Comparison of ENCODE assay signal across 1 cellular context in genomic region chr1:51740652-51741051, GRCh38.
TF ChIP-seq lines count a peak whose summit lies in the region.

No MANE protein-coding gene starts in this region.

TF ChIP-seq in HEK293, 187 proteins besides CTCF, POLR2A, EP300 and RAD21 (continued from another document and continues in another):
- TF ChIP-seq ZBTB11 (tag by site-specific recombination; conservative IDR thresholded peaks at IDR 0.05; ENCODE audit: low read depth) = no peak
- TF ChIP-seq ZNF626 (tag by site-specific recombination; IDR thresholded peaks at IDR 0.05) = no peak
- TF ChIP-seq PRDM4 (tag by site-specific recombination; IDR thresholded peaks at IDR 0.05) = peak; percentile 73
- TF ChIP-seq ZNF785 (tag by site-specific recombination; IDR thresholded peaks at IDR 0.05) = no peak
- TF ChIP-seq ZNF610 (tag by site-specific recombination; IDR thresholded peaks at IDR 0.05; ENCODE audit: borderline replicate concordance) = no peak
- TF ChIP-seq ZFHX2 (tag by site-specific recombination; conservative IDR thresholded peaks at IDR 0.05) = no peak
- no peak for TF ChIP-seq SCRT2 (tag by site-specific recombination; IDR thresholded peaks at IDR 0.05)
- TF ChIP-seq HOXA7 (CRISPR knock-in tag; IDR thresholded peaks at IDR 0.05; ENCODE audit: borderline replicate concordance) = no peak
- TF ChIP-seq ZFP41 (tag by site-specific recombination; IDR thresholded peaks at IDR 0.05; ENCODE audit: borderline replicate concordance) = no peak
- no peak for TF ChIP-seq ZNF624 (tag by site-specific recombination; IDR thresholded peaks at IDR 0.05)
- TF ChIP-seq ZNF629 (tag by site-specific recombination; IDR thresholded peaks at IDR 0.05) = no peak
- no peak for TF ChIP-seq ZNF777 (tag by site-specific recombination; IDR thresholded peaks at IDR 0.05; ENCODE audit: borderline replicate concordance)
- no peak for TF ChIP-seq ZNF175 (tag by site-specific recombination; IDR thresholded peaks at IDR 0.05)
- no peak for TF ChIP-seq GLIS2 (tag by site-specific recombination; IDR thresholded peaks at IDR 0.05)
- TF ChIP-seq ZNF76 (tag by site-specific recombination; IDR thresholded peaks at IDR 0.05; ENCODE audit: borderline replicate concordance, low read depth) = no peak
- no peak for TF ChIP-seq ZNF518A (tag by site-specific recombination; conservative IDR thresholded peaks at IDR 0.05; ENCODE audit: low read depth)
- no peak for TF ChIP-seq ZNF280D (tag by site-specific recombination; IDR thresholded peaks at IDR 0.05)
- no peak for TF ChIP-seq ZNF174 (tag by site-specific recombination; IDR thresholded peaks at IDR 0.05)
- peak; percentile 42; the same call in 1 of the 2 replicates for TF ChIP-seq TRIM28 (IDR thresholded peaks at IDR 0.05; ENCODE audit: borderline replicate concordance, low read length)
- no peak for TF ChIP-seq ZBTB20 (tag by site-specific recombination; IDR thresholded peaks at IDR 0.05)
- no peak for TF ChIP-seq ZBTB21 (tag by site-specific recombination; IDR thresholded peaks at IDR 0.05)
- no peak for TF ChIP-seq ZBTB6 (tag by site-specific recombination; IDR thresholded peaks at IDR 0.05)
- TF ChIP-seq PRDM1 (tag by site-specific recombination; IDR thresholded peaks at IDR 0.05) = no peak
- TF ChIP-seq ZNF121 (tag by site-specific recombination; IDR thresholded peaks at IDR 0.05) = no peak
- TF ChIP-seq WT1 (tag by site-specific recombination; IDR thresholded peaks at IDR 0.05) = peak; percentile 37; the same call in 1 of the 2 replicates
- TF ChIP-seq ZNF670 (tag by site-specific recombination; IDR thresholded peaks at IDR 0.05; ENCODE audit: low read depth) = no peak
- no peak for TF ChIP-seq ZNF560 (tag by site-specific recombination; IDR thresholded peaks at IDR 0.05; ENCODE audit: borderline replicate concordance)
- TF ChIP-seq ZNF48 (tag by site-specific recombination; IDR thresholded peaks at IDR 0.05) = no peak
- no peak for TF ChIP-seq YY2 (tag by site-specific recombination; IDR thresholded peaks at IDR 0.05)
- no peak for TF ChIP-seq ZBTB48 (tag by site-specific recombination; IDR thresholded peaks at IDR 0.05)
- TF ChIP-seq PRDM6 (tag by site-specific recombination; IDR thresholded peaks at IDR 0.05) = peak; percentile 98
- TF ChIP-seq KLF9 (tag by site-specific recombination; IDR thresholded peaks at IDR 0.05; ENCODE audit: low read depth) = no peak
- no peak for TF ChIP-seq ZNF558 (tag by site-specific recombination; IDR thresholded peaks at IDR 0.05)
- no peak for TF ChIP-seq ZNF423 (tag by site-specific recombination; IDR thresholded peaks at IDR 0.05)
- no peak for TF ChIP-seq ZNF221 (tag by site-specific recombination; IDR thresholded peaks at IDR 0.05; ENCODE audit: borderline replicate concordance)
- TF ChIP-seq ZNF561 (tag by site-specific recombination; IDR thresholded peaks at IDR 0.05; ENCODE audit: borderline replicate concordance) = peak; percentile 69; the same call in 1 of the 2 replicates
- TF ChIP-seq ZNF248 (tag by site-specific recombination; IDR thresholded peaks at IDR 0.05) = no peak
- no peak for TF ChIP-seq ATF2 (tag by site-specific recombination; IDR thresholded peaks at IDR 0.05; ENCODE audit: low read depth)
- no peak for TF ChIP-seq ZNF677 (tag by site-specific recombination; IDR thresholded peaks at IDR 0.05)
- no peak for TF ChIP-seq HOXD13 (CRISPR knock-in tag; IDR thresholded peaks at IDR 0.05; ENCODE audit: borderline replicate concordance)
- no peak for TF ChIP-seq PATZ1 (tag by site-specific recombination; IDR thresholded peaks at IDR 0.05)
- TF ChIP-seq OSR2 (tag by site-specific recombination; IDR thresholded peaks at IDR 0.05) = peak; percentile 61; the same call in 1 of the 2 replicates
- no peak for TF ChIP-seq SP2 (tag by site-specific recombination; IDR thresholded peaks at IDR 0.05)
- TF ChIP-seq ZNF571 (tag by site-specific recombination; IDR thresholded peaks at IDR 0.05) = no peak
